In the genomic region with DNA sequence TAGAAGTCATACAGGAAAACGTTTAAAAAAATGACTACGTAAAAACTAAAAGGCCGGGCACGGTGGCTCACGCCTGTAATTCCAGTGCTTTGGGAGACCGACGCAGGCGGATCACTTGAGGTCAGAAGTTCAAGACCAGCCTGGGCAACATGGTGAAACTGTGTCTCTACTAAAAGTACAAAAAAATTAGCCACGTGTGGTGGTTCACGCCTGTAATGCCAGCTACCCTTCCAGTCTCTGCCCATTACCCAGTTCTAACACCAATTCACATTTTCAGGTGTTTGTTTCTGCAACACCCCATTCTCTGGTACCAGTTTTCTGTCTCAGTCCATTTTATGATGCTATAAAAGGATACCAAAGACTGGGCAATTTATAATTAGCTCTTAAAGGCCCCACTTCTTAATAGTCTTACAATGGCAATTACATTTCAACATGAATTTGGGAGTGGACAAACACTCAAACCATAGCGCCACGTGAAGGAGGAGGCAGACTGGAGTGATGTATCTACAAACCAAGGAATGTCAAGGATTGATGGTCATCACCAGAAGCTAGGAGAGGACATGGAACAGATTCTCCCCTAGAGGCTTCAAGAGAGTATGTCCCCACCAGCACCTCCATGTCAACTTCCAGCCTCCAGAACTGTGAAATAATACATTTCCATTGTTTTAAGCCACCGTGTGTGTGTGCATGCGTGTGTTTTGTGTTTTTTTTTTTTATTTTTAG, we compare ENCODE assay signal across 9 cellular contexts. TPM values are rescaled to one million over a fixed set of nuclear protein-coding genes. Genes with fewer than 3 reads are reported as not detected.
DNase-seq lines count a peak whose midpoint lies in the region; ATAC-seq and TF ChIP-seq lines count a peak whose summit lies in the region.
"Had no signal": no experiment of that assay in that cellular context is flagged by ENCODE, and none has a peak within 500 bp of the region (broad histone marks: within the 10 kb centered on the region; RNA-seq: fewer than 3 reads in every experiment).

No MANE protein-coding gene starts in this region.

- H3K4me3 Mint-ChIP-seq in activated CD4-positive, alpha-beta T cell treated with anti-CD3 and anti-CD28 coated beads, Interleukin-2, amount 10 ng/mL, durations not matched to agents 24 days and 14 days: peak overlapping the region; percentile 93
- peak overlapping the region; percentile 90 to 95 for H3K4me3 Mint-ChIP-seq in activated T-cell treated with anti-CD3 and anti-CD28 coated beads, Interleukin-2, amount 50 U/mL, for 72 hours

- peaks cover 6% of the 10 kb centered on the region for H3K4me1 ChIP-seq in thymus (ENCODE audit: control insufficient read depth, insufficient read depth, low read length)

- intact Hi-C loops in activated CD4-positive, alpha-beta T cell treated with anti-CD3 and anti-CD28 coated beads, Interleukin-2, amount 10 ng/mL, durations not matched to agents 24 days and 14 days (cut with micrococcal nuclease): no loop called here

- H3K4me1 Mint-ChIP-seq in activated CD4-positive, alpha-beta T cell treated with anti-CD3 and anti-CD28 coated beads, Interleukin-2, amount 10 ng/mL, durations not matched to agents 24 days and 14 days: peaks cover 21% of the 10 kb centered on the region
- H3K4me1 Mint-ChIP-seq in activated T-cell treated with anti-CD3 and anti-CD28 coated beads, Interleukin-2, amount 50 U/mL, for 72 hours (ENCODE audit: low read depth): peaks cover 30% of the 10 kb centered on the region

- H3K27me3 ChIP-seq in kidney epithelial cell (ENCODE audit: control insufficient read depth, insufficient read depth, low read length): no peaks in the 10 kb centered on the region
- no peaks in the 10 kb centered on the region for H3K27me3 ChIP-seq in thymus (ENCODE audit: control insufficient read depth, insufficient read depth)

- H3K27ac Mint-ChIP-seq in activated CD4-positive, alpha-beta T cell treated with anti-CD3 and anti-CD28 coated beads, Interleukin-2, amount 10 ng/mL, durations not matched to agents 24 days and 14 days: peak overlapping the region; percentile 93
- peak overlapping the region; percentile 92 for H3K27ac Mint-ChIP-seq in activated T-cell treated with anti-CD3 and anti-CD28 coated beads, Interleukin-2, amount 50 U/mL, for 72 hours

- H3K36me3 ChIP-seq in kidney epithelial cell (ENCODE audit: control insufficient read depth, insufficient read depth, low read length): no peaks in the 10 kb centered on the region
- peaks cover 8% of the 10 kb centered on the region for H3K36me3 ChIP-seq in thymus (ENCODE audit: control insufficient read depth, insufficient read depth)

- H3K9me3 ChIP-seq in thymus (ENCODE audit: control insufficient read depth): no peaks in the 10 kb centered on the region

- H3K4me3 ChIP-seq in kidney epithelial cell (ENCODE audit: low read depth, low read length): peak overlapping the region; percentile 53
- H3K4me3 ChIP-seq in thymus (ENCODE audit: low read length): peak overlapping the region; percentile 89

- no peak for DNase-seq in activated CD4-positive, alpha-beta T cell treated with anti-CD3 and anti-CD28 coated beads, Interleukin-2, amount 10 ng/mL, durations not matched to agents 24 days and 14 days
- no peak for DNase-seq in activated CD4-positive, alpha-beta T cell treated with anti-CD3 and anti-CD28 coated beads, Interleukin-2, amount 50 U/mL, for 1 hour
- no peak for DNase-seq in activated T-cell treated with anti-CD3 and anti-CD28 coated beads, Interleukin-2, amount 50 U/mL, for 72 hours
- DNase-seq in kidney epithelial cell (ENCODE audit: low read depth): no peak
- DNase-seq in NCI-H446 (lab: John Stamatoyannopoulos, UW): no peak
- DNase-seq in NOMO-1 treated with dmso at 0.1 percent for 144 hours (lab: John Stamatoyannopoulos, UW; ENCODE audit: unreplicated experiment): no peak
- DNase-seq: NCI-H187 treated with DMSO at 0.1 percent for 48 hours had no signal

- H3K27ac ChIP-seq in thymus (ENCODE audit: low read depth): peak overlapping the region; percentile 36

- H3K27me3 Mint-ChIP-seq in activated CD4-positive, alpha-beta T cell treated with anti-CD3 and anti-CD28 coated beads, Interleukin-2, amount 10 ng/mL, durations not matched to agents 24 days and 14 days: no peaks in the 10 kb centered on the region
- H3K27me3 Mint-ChIP-seq in activated T-cell treated with anti-CD3 and anti-CD28 coated beads, Interleukin-2, amount 50 U/mL, for 72 hours (ENCODE audit: low read depth): no peaks in the 10 kb centered on the region

- 89% methylated on average over 14 of the region's 14 CpGs for WGBS in thymus

- TF ChIP-seq CTCF in kidney epithelial cell (IDR thresholded peaks at IDR 0.05; ENCODE audit: insufficient read depth, low read length, poor library complexity, severe bottlenecking): no peak

- no peak for ATAC-seq in activated T-cell treated with anti-CD3 and anti-CD28 coated beads, Interleukin-2, amount 50 U/mL, for 72 hours (replicated peaks in 1 of 2)
- ATAC-seq in GM18498 (IDR thresholded peaks at IDR 0.05; ENCODE audit: unreplicated experiment): no peak

- H3K9me3 Mint-ChIP-seq in activated CD4-positive, alpha-beta T cell treated with anti-CD3 and anti-CD28 coated beads, Interleukin-2, amount 10 ng/mL, durations not matched to agents 24 days and 14 days: no peaks in the 10 kb centered on the region
- H3K9me3 Mint-ChIP-seq in activated T-cell treated with anti-CD3 and anti-CD28 coated beads, Interleukin-2, amount 50 U/mL, for 72 hours: no peaks in the 10 kb centered on the region

- H3K36me3 Mint-ChIP-seq in activated CD4-positive, alpha-beta T cell treated with anti-CD3 and anti-CD28 coated beads, Interleukin-2, amount 10 ng/mL, durations not matched to agents 24 days and 14 days (ENCODE audit: low read depth): peaks cover 19% of the 10 kb centered on the region
- H3K36me3 Mint-ChIP-seq in activated T-cell treated with anti-CD3 and anti-CD28 coated beads, Interleukin-2, amount 50 U/mL, for 72 hours (ENCODE audit: insufficient read depth in 2 of 2): peaks cover 3 to 8% of the 10 kb centered on the region in 2 donors

RNA-seq across cellular contexts. Expression of a gene that starts 0.8 kb away (rescaled TPM):
- 32.2 and 33.5 TPM in 2 replicates for total RNA-seq in activated CD4-positive, alpha-beta T cell treated with anti-CD3 and anti-CD28 coated beads, Interleukin-2, amount 10 ng/mL, durations not matched to agents 24 days and 14 days
- 10 to 100 TPM; 32.6 to 40.0 TPM for total RNA-seq in activated T-cell treated with anti-CD3 and anti-CD28 coated beads, Interleukin-2, amount 50 U/mL, for 72 hours
- 26.0 and 33.9 TPM in 2 replicates for total RNA-seq in kidney epithelial cell
- 30.7 TPM for polyA plus RNA-seq in thymus

RNA-seq across cellular contexts. Expression of a gene that starts 7.2 kb away (rescaled TPM):
- total RNA-seq in activated CD4-positive, alpha-beta T cell treated with anti-CD3 and anti-CD28 coated beads, Interleukin-2, amount 10 ng/mL, durations not matched to agents 24 days and 14 days: 269 and 272 TPM in 2 replicates
- 100 to 1,000 TPM; 181 to 188 TPM for total RNA-seq in activated T-cell treated with anti-CD3 and anti-CD28 coated beads, Interleukin-2, amount 50 U/mL, for 72 hours
- total RNA-seq in kidney epithelial cell: 122 and 160 TPM in 2 replicates
- polyA plus RNA-seq in thymus: 75.3 TPM
